In the genomic region with DNA sequence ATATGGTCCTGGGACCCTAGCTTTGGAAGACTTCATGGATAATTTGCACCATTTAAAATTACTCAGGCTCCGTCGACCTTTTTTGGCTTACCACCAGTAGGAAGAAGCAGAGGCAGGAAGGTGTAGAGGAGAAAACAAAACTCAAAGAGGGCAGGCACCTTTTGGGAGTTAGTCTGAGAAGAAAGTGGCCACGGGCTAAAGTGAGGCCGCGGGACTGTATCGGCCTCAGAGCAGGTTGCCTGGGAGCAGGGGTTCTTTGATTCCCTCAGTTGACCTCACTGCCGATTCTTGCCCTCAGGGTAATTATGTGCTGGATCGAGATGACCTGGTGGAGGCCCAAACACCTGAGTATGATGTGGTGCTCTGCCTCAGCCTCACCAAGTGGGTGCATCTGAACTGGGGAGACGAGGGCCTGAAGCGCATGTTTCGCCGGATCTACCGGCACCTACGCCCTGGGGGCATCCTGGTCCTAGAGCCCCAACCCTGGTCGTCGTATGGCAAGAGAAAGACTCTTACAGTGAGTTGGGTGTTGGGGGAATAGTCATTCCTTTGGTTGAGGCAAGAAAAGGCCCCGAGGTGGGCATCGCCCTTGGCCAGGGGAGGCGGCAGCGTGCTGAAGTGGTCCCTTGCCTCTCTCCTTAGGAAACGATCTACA, we compare ENCODE assay signal across 13 cellular contexts. TPM values are rescaled to one million over a fixed set of nuclear protein-coding genes. Genes with fewer than 3 reads are reported as not detected.
A peak's percentile ranks its signal among the peaks of the same experiment; 100 is the strongest.
DNase-seq lines count a peak whose midpoint lies in the region; ATAC-seq, FAIRE-seq and TF ChIP-seq lines count a peak whose summit lies in the region.
"Had no signal": no experiment of that assay in that cellular context is flagged by ENCODE, and none has a peak within 500 bp of the region (broad histone marks: within the 10 kb centered on the region; RNA-seq: fewer than 3 reads in every experiment).

No MANE protein-coding gene starts in this region.

- H3K36me3 ChIP-seq in KMS-11 (ENCODE audit: insufficient read depth): peaks cover 4% of the 10 kb centered on the region; the same call in 1 of the 2 replicates
- H3K36me3 ChIP-seq in astrocyte (ENCODE audit: insufficient read depth, low read length): peaks cover 22% of the 10 kb centered on the region
- no peaks in the 10 kb centered on the region for H3K36me3 ChIP-seq in neural cell (ENCODE audit: insufficient read depth, low read length)

- peaks cover 17% of the 10 kb centered on the region for H3K4me1 Mint-ChIP-seq in astrocyte (ENCODE audit: low read depth, unreplicated experiment)

- TF ChIP-seq CTCF in C4-2B (conservative IDR thresholded peaks at IDR 0.05): no peak
- no peak for TF ChIP-seq CTCF in KMS-11 (conservative IDR thresholded peaks at IDR 0.05; ENCODE audit: low read depth, low read length)
- TF ChIP-seq CTCF in astrocyte (IDR thresholded peaks at IDR 0.05; ENCODE audit: insufficient read depth, low read depth, low read length): no peak
- no peak for TF ChIP-seq CTCF in neural cell (IDR thresholded peaks at IDR 0.05; ENCODE audit: poor library complexity, severe bottlenecking)

- H3K27me3 ChIP-seq in KMS-11 (ENCODE audit: insufficient read depth, low read depth) (no peaks in the 10 kb centered on the region), astrocyte (ENCODE audit: insufficient read depth, low read length) (no peaks in the 10 kb centered on the region), neural cell (ENCODE audit: insufficient read depth, low read depth, low read length) (no peaks in the 10 kb centered on the region)
- H3K27me3 ChIP-seq: testis had no signal

- H2AFZ ChIP-seq in KMS-11 (ENCODE audit: low read depth) (no peak overlapping the region), astrocyte (ENCODE audit: low read depth, low read length) (no peak overlapping the region), neural cell (ENCODE audit: low read depth, low read length) (no peak overlapping the region)

- DNase-seq in astrocyte (ENCODE audit: low read depth) (no peak), HuH-7.5 (ENCODE audit: low spot score) (no peak), NCI-H82 (lab: John Stamatoyannopoulos, UW) (no peak), activated gamma-delta T cell treated with Interleukin-2 at 50 U/mL for 16 hours (no peak)
- DNase-seq: hypothalamus; NCI-H2227 treated with DMSO at 0.1 percent for 48 hours; stimulated activated CD4-positive, alpha-beta T cell treated with anti-CD3 and anti-CD28 coated beads, Interleukin-2, amount 100 ng/mL, for 24 hours; testis had no signal

- H3K4me1 ChIP-seq in KMS-11 (ENCODE audit: low read depth, poor library complexity, severe bottlenecking): peaks cover 42% of the 10 kb centered on the region
- H3K4me1 ChIP-seq in astrocyte (ENCODE audit: insufficient read depth, low read length): peaks cover 22% of the 10 kb centered on the region

- H3K4me3 Mint-ChIP-seq in astrocyte (ENCODE audit: unreplicated experiment): peak overlapping the region; percentile 85

- TF ChIP-seq RAD21 in neural cell (conservative IDR thresholded peaks at IDR 0.05): no peak

- no peaks in the 10 kb centered on the region for H3K9me3 Mint-ChIP-seq in astrocyte (ENCODE audit: unreplicated experiment)

- H3K9me3 ChIP-seq in astrocyte (ENCODE audit: insufficient read depth, low read depth, low read length) (no peaks in the 10 kb centered on the region), neural cell (ENCODE audit: low read length) (no peaks in the 10 kb centered on the region)
- H3K9me3 ChIP-seq: testis had no signal

- ATAC-seq in HG03135 (IDR thresholded peaks at IDR 0.05; ENCODE audit: unreplicated experiment): no peak

- no peak overlapping the region for H3K9ac ChIP-seq in KMS-11
- H3K9ac ChIP-seq in astrocyte (ENCODE audit: low read length): no peak overlapping the region
- H3K9ac ChIP-seq in neural cell (ENCODE audit: low read length): no peak overlapping the region

- H4K20me1 ChIP-seq in KMS-11 (ENCODE audit: insufficient read depth): no peaks in the 10 kb centered on the region
- H4K20me1 ChIP-seq in astrocyte (ENCODE audit: insufficient read depth, low read length): peaks cover 44% of the 10 kb centered on the region
- H4K20me1 ChIP-seq in neural cell (ENCODE audit: insufficient read depth): no peaks in the 10 kb centered on the region

- H3K36me3 Mint-ChIP-seq in astrocyte (ENCODE audit: low read depth, unreplicated experiment): peaks cover 10% of the 10 kb centered on the region

- no peaks in the 10 kb centered on the region for H3F3A ChIP-seq in neural cell (ENCODE audit: insufficient read depth, low read length, poor library complexity, severe bottlenecking)

- H3K27ac Mint-ChIP-seq in astrocyte (ENCODE audit: unreplicated experiment): no peak overlapping the region

- H3K27me3 Mint-ChIP-seq in astrocyte (ENCODE audit: low read depth, unreplicated experiment): no peaks in the 10 kb centered on the region

- H3K79me2 ChIP-seq in KMS-11 (ENCODE audit: insufficient read depth, low read depth) (peaks cover 49% of the 10 kb centered on the region), astrocyte (ENCODE audit: insufficient read depth, low read length) (peaks cover 64% of the 10 kb centered on the region), neural cell (replicated peaks; ENCODE audit: insufficient read depth, low read length) (peaks cover 25% of the 10 kb centered on the region)

- H3K4me3 ChIP-seq in KMS-11 (IDR thresholded peaks at IDR 0.05; ENCODE audit: insufficient read depth, low read depth, low read length) (no peak overlapping the region), astrocyte (ENCODE audit: insufficient read depth, low read depth, low read length) (no peak overlapping the region), neural cell (ENCODE audit: low read length) (peak overlapping the region; percentile 81)
- H3K4me3 ChIP-seq: testis had no signal

- no peak for FAIRE-seq in astrocyte (lab: Jason Lieb, UNC)
- FAIRE-seq: GM12892 had no signal

- 0 out of 2 replicates have a peak overlapping the region, but pooled peaks have one; percentile 4 for H3K4me2 ChIP-seq in KMS-11
- peak overlapping the region; percentile 87 for H3K4me2 ChIP-seq in astrocyte (ENCODE audit: low read length)
- no peak overlapping the region for H3K4me2 ChIP-seq in neural cell (ENCODE audit: low read length)

- TF ChIP-seq EP300 in neural cell (conservative IDR thresholded peaks at IDR 0.05; ENCODE audit: poor library complexity, severe bottlenecking): no peak

- H3K9me2 ChIP-seq in neural cell (ENCODE audit: insufficient read depth, low read length): no peaks in the 10 kb centered on the region

- H3K27ac ChIP-seq in C4-2B (peak overlapping the region; percentile 96; the same call in 1 of the 2 replicates), KMS-11 (peak overlapping the region; percentile 23; the same call in 1 of the 2 replicates), astrocyte (ENCODE audit: low read depth, low read length) (no peak overlapping the region), neural cell (ENCODE audit: low read length) (no peak overlapping the region)

TF ChIP-seq in neural cell, 6 proteins besides CTCF, POLR2A, EP300 and RAD21:
- TF ChIP-seq, protein P1, sequence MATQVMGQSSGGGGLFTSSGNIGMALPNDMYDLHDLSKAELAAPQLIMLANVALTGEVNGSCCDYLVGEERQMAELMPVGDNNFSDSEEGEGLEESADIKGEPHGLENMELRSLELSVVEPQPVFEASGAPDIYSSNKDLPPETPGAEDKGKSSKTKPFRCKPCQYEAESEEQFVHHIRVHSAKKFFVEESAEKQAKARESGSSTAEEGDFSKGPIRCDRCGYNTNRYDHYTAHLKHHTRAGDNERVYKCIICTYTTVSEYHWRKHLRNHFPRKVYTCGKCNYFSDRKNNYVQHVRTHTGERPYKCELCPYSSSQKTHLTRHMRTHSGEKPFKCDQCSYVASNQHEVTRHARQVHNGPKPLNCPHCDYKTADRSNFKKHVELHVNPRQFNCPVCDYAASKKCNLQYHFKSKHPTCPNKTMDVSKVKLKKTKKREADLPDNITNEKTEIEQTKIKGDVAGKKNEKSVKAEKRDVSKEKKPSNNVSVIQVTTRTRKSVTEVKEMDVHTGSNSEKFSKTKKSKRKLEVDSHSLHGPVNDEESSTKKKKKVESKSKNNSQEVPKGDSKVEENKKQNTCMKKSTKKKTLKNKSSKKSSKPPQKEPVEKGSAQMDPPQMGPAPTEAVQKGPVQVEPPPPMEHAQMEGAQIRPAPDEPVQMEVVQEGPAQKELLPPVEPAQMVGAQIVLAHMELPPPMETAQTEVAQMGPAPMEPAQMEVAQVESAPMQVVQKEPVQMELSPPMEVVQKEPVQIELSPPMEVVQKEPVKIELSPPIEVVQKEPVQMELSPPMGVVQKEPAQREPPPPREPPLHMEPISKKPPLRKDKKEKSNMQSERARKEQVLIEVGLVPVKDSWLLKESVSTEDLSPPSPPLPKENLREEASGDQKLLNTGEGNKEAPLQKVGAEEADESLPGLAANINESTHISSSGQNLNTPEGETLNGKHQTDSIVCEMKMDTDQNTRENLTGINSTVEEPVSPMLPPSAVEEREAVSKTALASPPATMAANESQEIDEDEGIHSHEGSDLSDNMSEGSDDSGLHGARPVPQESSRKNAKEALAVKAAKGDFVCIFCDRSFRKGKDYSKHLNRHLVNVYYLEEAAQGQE (IDR thresholded peaks at IDR 0.05; ENCODE audit: borderline replicate concordance): no peak
- TF ChIP-seq POLR2AphosphoS5 (IDR thresholded peaks at IDR 0.05) (no peak), SMC3 (conservative IDR thresholded peaks at IDR 0.05; ENCODE audit: poor library complexity) (no peak), EZH2 (IDR thresholded peaks at IDR 0.05; ENCODE audit: borderline replicate concordance, insufficient read depth, low read length, poor library complexity, severe bottlenecking) (no peak)
TF ChIP-seq in neural cell: peak in this region for 0.

RNA-seq across cellular contexts. Expression of a gene that starts 3.1 kb away (rescaled TPM):
- total RNA-seq in astrocyte: 20.2 and 20.5 TPM in 2 replicates
- polyA plus RNA-seq in neural cell: 12.1 and 15.0 TPM in 2 replicates
- polyA minus RNA-seq in neural cell: 27.7 and 35.8 TPM in 2 replicates

RNA-seq across cellular contexts. Expression of a gene that starts 3.5 kb away (rescaled TPM):
- total RNA-seq in astrocyte: 18.5 and 19.7 TPM in 2 replicates
- 24.0 and 33.8 TPM in 2 replicates for polyA plus RNA-seq in neural cell
- 8.1 and 9.7 TPM in 2 replicates for polyA minus RNA-seq in neural cell

RNA-seq across cellular contexts. Expression of a gene that starts 4.2 kb away (rescaled TPM):
- total RNA-seq in astrocyte: 2.1 and 2.6 TPM in 2 replicates
- 3.1 and 6.8 TPM in 2 replicates for polyA plus RNA-seq in neural cell
- polyA minus RNA-seq in neural cell: 1.3 and 2.2 TPM in 2 replicates

RNA-seq across cellular contexts. Expression of a gene that starts 31.3 kb away (rescaled TPM):
- total RNA-seq in astrocyte: 2.5 and 2.6 TPM in 2 replicates
- not detected in 2 replicates for polyA plus RNA-seq in neural cell
- polyA minus RNA-seq in neural cell: not detected in 2 replicates

RNA-seq across cellular contexts. Expression of a gene that starts 46.3 kb away (rescaled TPM):
- total RNA-seq in astrocyte: 52.9 and 53.4 TPM in 2 replicates
- polyA plus RNA-seq in neural cell: 2.1 and 3.7 TPM in 2 replicates
- polyA minus RNA-seq in neural cell: 4.6 and 5.6 TPM in 2 replicates

Comparison
In these comparisons a context has a peak if more than half of its experiments do, and no peak if none do; other contexts are left out.
1. H3K27ac ChIP-seq: peak in C4-2B (single experiment) and KMS-11 (single experiment); none in astrocyte (single experiment) and neural cell (single experiment).